ENCODE assay signal across 8 cellular contexts in genomic region chr5:172188033-172188892, GRCh38. TPM values are rescaled to one million over a fixed set of nuclear protein-coding genes. Genes with fewer than 3 reads are reported as not detected.
DNase-seq lines count a peak whose midpoint lies in the region; ATAC-seq and TF ChIP-seq lines count a peak whose summit lies in the region.

STK10 (minus strand) TSS chr5:172188224; CDS start chr5:172188042, 182 bp downstream.

- H3K27ac Mint-ChIP-seq in Caco-2 (ENCODE audit: unreplicated experiment): peak within 1 kb of the TSS; percentile 36
- peak within 1 kb of the TSS; percentile 98 to 99 for H3K27ac Mint-ChIP-seq in effector memory CD8-positive, alpha-beta T cell

- H3K4me1 Mint-ChIP-seq in Caco-2 (ENCODE audit: low read depth, unreplicated experiment): no peaks in the 10 kb centered on the region
- peaks cover 28 to 29% of the 10 kb centered on the region in 2 donors for H3K4me1 Mint-ChIP-seq in effector memory CD8-positive, alpha-beta T cell (ENCODE audit: low read depth in 2 of 2)

- intact Hi-C loops in Caco-2 (cut with micrococcal nuclease; ENCODE audit: unreplicated experiment): loop anchor here (1.0 to 5.0 kb wide), 6 partner anchors 26 to 276 kb away; partner anchors contain the start of gene UBTD2

- peak within 1 kb of the TSS; percentile 67 for H4K91ac ChIP-seq in mesenchymal stem cell (ENCODE audit: low read length)

- H3K9me3 Mint-ChIP-seq in Caco-2 (ENCODE audit: unreplicated experiment): no peaks in the 10 kb centered on the region
- no peaks in the 10 kb centered on the region for H3K9me3 Mint-ChIP-seq in effector memory CD8-positive, alpha-beta T cell

- H3K4me3 ChIP-seq in Caco-2 (ENCODE audit: low read depth, low read length): peak within 1 kb of the TSS; percentile 91
- peak within 1 kb of the TSS; percentile 80 to 84 for H3K4me3 ChIP-seq in mesenchymal stem cell (ENCODE audit: insufficient read depth in 1 of 2, low read depth in 1 of 2, low read length in 2 of 2)

- H2BK15ac ChIP-seq in mesenchymal stem cell (ENCODE audit: low read depth, poor library complexity, severe bottlenecking): peak within 1 kb of the TSS; percentile 46

- peaks cover 17% of the 10 kb centered on the region for H3K36me3 Mint-ChIP-seq in Caco-2 (ENCODE audit: insufficient read depth, unreplicated experiment)
- peaks cover 52% of the 10 kb centered on the region for H3K36me3 Mint-ChIP-seq in effector memory CD8-positive, alpha-beta T cell (ENCODE audit: insufficient read depth)

- H3K27me3 ChIP-seq in Caco-2 (replicated peaks; ENCODE audit: control insufficient read depth, insufficient read depth, low read length): no peaks in the 10 kb centered on the region
- H3K27me3 ChIP-seq in mesenchymal stem cell (ENCODE audit: control insufficient read depth in 1 of 2, insufficient read depth in 1 of 2, low read length in 2 of 2): no peaks in the 10 kb centered on the region

- peak within 1 kb of the TSS; percentile 80 to 87 for H3K4ac ChIP-seq in mesenchymal stem cell (ENCODE audit: low read depth in 1 of 2, low read length in 2 of 2)

- peak within 1 kb of the TSS; percentile 6 for H2AFZ ChIP-seq in mesenchymal stem cell (ENCODE audit: low read depth, low read length)

- H3K14ac ChIP-seq in mesenchymal stem cell (ENCODE audit: low read length in 2 of 2): peak within 1 kb of the TSS; percentile 16 to 46

- peak within 1 kb of the TSS; percentile 52 for H3K4me2 ChIP-seq in mesenchymal stem cell (ENCODE audit: low read length, poor library complexity, severe bottlenecking)

- peaks cover 1% of the 10 kb centered on the region for H3K79me1 ChIP-seq in mesenchymal stem cell (replicated peaks; ENCODE audit: low read length, poor library complexity, severe bottlenecking)

- peak within 1 kb of the TSS; percentile 84 for H4K8ac ChIP-seq in mesenchymal stem cell (ENCODE audit: low read length)

- H3K9me3 ChIP-seq in Caco-2 (no peaks in the 10 kb centered on the region), mesenchymal stem cell (ENCODE audit: control insufficient read depth, low read length) (no peaks in the 10 kb centered on the region)

- H2BK12ac ChIP-seq in mesenchymal stem cell (ENCODE audit: low read length in 2 of 2): no peak within 1 kb of the TSS

- peak within 1 kb of the TSS; percentile 86 for H3K9ac ChIP-seq in mesenchymal stem cell (ENCODE audit: low read length)

- peaks cover 3% of the 10 kb centered on the region for H3K27me3 Mint-ChIP-seq in Caco-2 (ENCODE audit: insufficient read depth, unreplicated experiment)
- H3K27me3 Mint-ChIP-seq in effector memory CD8-positive, alpha-beta T cell: no peaks in the 10 kb centered on the region

- DNase-seq in Caco-2: peak; percentile 88 to 92
- DNase-seq in GM20000 (ENCODE audit: low spot score): peak; percentile 97
- DNase-seq in HS-5 (ENCODE audit: low read depth): peak; percentile 68
- DNase-seq in NOMO-1 treated with DMSO at 0.1 percent for 48 hours (lab: John Stamatoyannopoulos, UW; ENCODE audit: unreplicated experiment): peak; percentile 93
- peak; percentile 82 to 85 for DNase-seq in activated CD8-positive, alpha-beta memory T cell treated with anti-CD3 and anti-CD28 coated beads for 4 hours (ENCODE audit: low read depth in 2 of 2)
- peak; percentile 87 to 88 (median 87) for DNase-seq in effector memory CD8-positive, alpha-beta T cell
- DNase-seq in mesenchymal stem cell: peak; percentile 94
- peak; percentile 75 for DNase-seq in stimulated activated CD8-positive, alpha-beta memory T cell treated with anti-CD3 and anti-CD28 coated beads, Interleukin-12 subunit alpha, Interleukin-12 subunit beta, amount 100 ng/mL, for 24 hours (ENCODE audit: extremely low read depth)

- peak within 1 kb of the TSS; percentile 91 for H3K27ac ChIP-seq in mesenchymal stem cell (ENCODE audit: low read length, poor library complexity, severe bottlenecking)

- peak; percentile 72 for ATAC-seq in effector memory CD8-positive, alpha-beta T cell (replicated peaks)

- H2AK5ac ChIP-seq in mesenchymal stem cell (ENCODE audit: low read length, severe bottlenecking): no peak within 1 kb of the TSS

- peak within 1 kb of the TSS; percentile 98 for H3K4me3 Mint-ChIP-seq in Caco-2 (ENCODE audit: unreplicated experiment)
- H3K4me3 Mint-ChIP-seq in effector memory CD8-positive, alpha-beta T cell: peak within 1 kb of the TSS; percentile 99 to 100

- peak within 1 kb of the TSS; percentile 77 to 90 for H3K18ac ChIP-seq in mesenchymal stem cell (ENCODE audit: low read depth in 1 of 2, low read length in 2 of 2)

- POLR2A ChIA-PET in Caco-2 (lab: Charles Lee): interaction anchor here (0.8 kb wide), 1 partner anchor 182 kb away, joined by 3 read pairs; the partner anchor contains the start of gene FBXW11

- peaks cover 8% of the 10 kb centered on the region; the same call in 1 of the 2 replicates for H3K4me1 ChIP-seq in Caco-2
- peaks cover 19% of the 10 kb centered on the region for H3K4me1 ChIP-seq in mesenchymal stem cell (ENCODE audit: control insufficient read depth, insufficient read depth, low read depth, low read length)

- CTCF ChIA-PET in Caco-2 (lab: Charles Lee): interaction anchor here (0.6 to 2.0 kb wide), 10 partner anchors 14 to 280 kb away, joined by 3 to 8 read pairs (median 3); partner anchors contain the start of gene FBXW11

- H3K23ac ChIP-seq in mesenchymal stem cell (ENCODE audit: low read length in 2 of 2): peak within 1 kb of the TSS; percentile 37 to 70

- TF ChIP-seq CTCF in Caco-2 (IDR thresholded peaks at IDR 0.05; ENCODE audit: insufficient read depth in 1 of 2, low read depth in 1 of 2, low read length in 1 of 2, severe bottlenecking in 1 of 2, unreplicated experiment in 1 of 2): peak; percentile 82 to 92
- peak; percentile 97 for TF ChIP-seq CTCF in GM20000 (IDR thresholded peaks at IDR 0.05; ENCODE audit: extremely low read depth, missing control alignments)

- under 1% methylated on average over 67 of the region's 102 CpGs for WGBS in mesenchymal stem cell

- BruUV-seq in Caco-2 (replicated peaks; lab: Mats Ljungman, UMichigan): no TSS peak

- H2BK120ac ChIP-seq in mesenchymal stem cell (ENCODE audit: low read depth, low read length): peak within 1 kb of the TSS; percentile 85

- H3K36me3 ChIP-seq in Caco-2 (ENCODE audit: control insufficient read depth, insufficient read depth, low read length) (no peaks in the 10 kb centered on the region), mesenchymal stem cell (ENCODE audit: control insufficient read depth in 1 of 2, insufficient read depth in 2 of 2, low read depth in 1 of 2, low read length in 2 of 2) (peaks cover 3% of the 10 kb centered on the region in 2 experiments)

- peak within 1 kb of the TSS; percentile 86 for H2BK5ac ChIP-seq in mesenchymal stem cell (ENCODE audit: low read depth, low read length, poor library complexity, severe bottlenecking)

RNA-seq across cellular contexts. Expression of gene STK10, which starts in this region (rescaled TPM):
- 10.3 and 15.6 TPM in 2 replicates for total RNA-seq in Caco-2 (2022)
- polyA plus RNA-seq in mesenchymal stem cell (2013, experiment 1 of 2): 23.9 TPM
- 21.2 TPM for polyA plus RNA-seq in mesenchymal stem cell (2013, experiment 2 of 2)

Comparison
In these comparisons a context has a peak if more than half of its experiments do, and no peak if none do; other contexts are left out.
1. Peak in every context shown above with its lines: DNase-seq, ATAC-seq, H3K4me3 ChIP-seq and H3K27ac ChIP-seq.